In genomic region chr1:68600049-68600661, GRCh38 we compare ENCODE assay signal across 9 cellular contexts.
DNase-seq lines count a peak whose midpoint lies in the region; ATAC-seq, FAIRE-seq and TF ChIP-seq lines count a peak whose summit lies in the region.
"Had no signal": no experiment of that assay in that cellular context is flagged by ENCODE, and none has a peak within 500 bp of the region (broad histone marks: within the 10 kb centered on the region; RNA-seq: fewer than 3 reads in every experiment).

No MANE protein-coding gene starts in this region.

- peak; percentile 36 for TF ChIP-seq CTCF in AG04449 (IDR thresholded peaks at IDR 0.05; ENCODE audit: insufficient read depth, low read length, missing control alignments)

- WGBS in GM23248 (ENCODE audit: low coverage in 1 of 2, low lambda C conversion rate in 2 of 2, missing lambda C conversion rate in 2 of 2), 2 experiments = 32 to 38% methylated on average over 5 of the region's 5 CpGs

- H3K9ac ChIP-seq in GM23248 = no peak overlapping the region

- H3K4me1 ChIP-seq in GM23248 (ENCODE audit: insufficient read depth) = no peaks in the 10 kb centered on the region

- H4K20me1 ChIP-seq in GM23248 (ENCODE audit: insufficient read depth) = no peaks in the 10 kb centered on the region

- H3K27ac Mint-ChIP-seq in stimulated activated naive CD8-positive, alpha-beta T cell treated with anti-CD3 and anti-CD28 coated beads, Interleukin-15, amount 100 ng/mL, for 72 hours = no peak overlapping the region

- H2AFZ ChIP-seq in GM23248 = no peak overlapping the region

- no peak overlapping the region for H3K4me2 ChIP-seq in GM23248 (ENCODE audit: unreplicated experiment)

- no peak for ATAC-seq in stimulated activated naive CD8-positive, alpha-beta T cell treated with anti-CD3 and anti-CD28 coated beads, Interleukin-15, amount 100 ng/mL, for 72 hours

- H3K27me3 ChIP-seq in GM23248 (replicated peaks; ENCODE audit: insufficient read depth) = no peaks in the 10 kb centered on the region
- H3K27me3 ChIP-seq: neutrophil had no signal

- no peaks in the 10 kb centered on the region for H3K79me2 ChIP-seq in GM23248 (ENCODE audit: insufficient read depth)

- H3K9me3 Mint-ChIP-seq in stimulated activated naive CD8-positive, alpha-beta T cell treated with anti-CD3 and anti-CD28 coated beads, Interleukin-15, amount 100 ng/mL, for 72 hours = peaks cover 0 to 6% of the 10 kb centered on the region in 2 donors

- no peaks in the 10 kb centered on the region for H3K4me1 Mint-ChIP-seq in stimulated activated naive CD8-positive, alpha-beta T cell treated with anti-CD3 and anti-CD28 coated beads, Interleukin-15, amount 100 ng/mL, for 72 hours

- no peaks in the 10 kb centered on the region for H3K9me3 ChIP-seq in GM23248 (ENCODE audit: low read depth)
- H3K9me3 ChIP-seq: neutrophil had no signal

- no peak overlapping the region for H3K4me3 ChIP-seq in AG04449 (ENCODE audit: low read depth, low read length)
- H3K4me3 ChIP-seq in GM23248 = no peak overlapping the region

- H3K4me3 Mint-ChIP-seq in stimulated activated naive CD8-positive, alpha-beta T cell treated with anti-CD3 and anti-CD28 coated beads, Interleukin-15, amount 100 ng/mL, for 72 hours = no peak overlapping the region

- no peak for FAIRE-seq in GM12891 (lab: Jason Lieb, UNC)

- TF ChIP-seq POLR2A in GM12891 (IDR thresholded peaks at IDR 0.05; ENCODE audit: low read depth, low read length) = no peak

- H3K9me2 ChIP-seq in GM23248 (ENCODE audit: insufficient read depth) = no peaks in the 10 kb centered on the region

- CTCF ChIA-PET in AG04449 (lab: Yijun Ruan, JAX) = no interaction called here

- H3K36me3 ChIP-seq in GM23248 (ENCODE audit: low read depth) = no peaks in the 10 kb centered on the region
- H3K36me3 ChIP-seq: neutrophil had no signal

- H3F3A ChIP-seq in GM23248 (ENCODE audit: insufficient read depth) = no peaks in the 10 kb centered on the region

- in situ Hi-C loops in GM23248 (cut with MboI) = no loop called here

- no peaks in the 10 kb centered on the region for H3K27me3 Mint-ChIP-seq in stimulated activated naive CD8-positive, alpha-beta T cell treated with anti-CD3 and anti-CD28 coated beads, Interleukin-15, amount 100 ng/mL, for 72 hours

- DNase-seq in AG04449 (ENCODE audit: low read depth, low spot score) (no peak), GM23248 (peak; percentile 40), SK-N-DZ (ENCODE audit: low spot score) (peak; percentile 4), iPS DF 4.7 (ENCODE audit: extremely low read depth, low spot score) (peak; percentile 78), GM12891 (ENCODE audit: insufficient read length, low spot score) (no peak), HK-2 (ENCODE audit: unreplicated experiment) (no peak)
- no peak for DNase-seq in NK-92 treated with Interleukin-12 subunit alpha and Interleukin-12 subunit beta, amount 100 ng/mL, for 24 hours (lab: John Stamatoyannopoulos, UW)
- no peak for DNase-seq in stimulated activated naive CD8-positive, alpha-beta T cell treated with anti-CD3 and anti-CD28 coated beads, Interleukin-15, amount 100 ng/mL, for 72 hours

- H3K27ac ChIP-seq in GM23248 = no peak overlapping the region
- H3K27ac ChIP-seq: neutrophil had no signal

- POLR2A ChIA-PET in AG04449 (lab: Yijun Ruan, JAX) = no interaction called here

TF ChIP-seq in GM12891, 5 proteins besides CTCF, POLR2A, EP300 and RAD21:
- TF ChIP-seq POLR2AphosphoS5 (IDR thresholded peaks at IDR 0.05; ENCODE audit: low read depth, low read length) (no peak), PAX5 (IDR thresholded peaks at IDR 0.05; ENCODE audit: insufficient read depth, low read length, severe bottlenecking) (no peak), SPI1 (IDR thresholded peaks at IDR 0.05; ENCODE audit: low read depth, low read length) (no peak), POU2F2 (IDR thresholded peaks at IDR 0.05; ENCODE audit: low read depth, low read length) (no peak), TAF1 (IDR thresholded peaks at IDR 0.05; ENCODE audit: low read depth, low read length) (no peak)

Comparison
In these comparisons a context has a peak if more than half of its experiments do, and no peak if none do; other contexts are left out.
1. DNase-seq: peak in GM23248 (single experiment), SK-N-DZ (single experiment) and iPS DF 4.7 (single experiment); none in AG04449 (single experiment), NK-92 treated with Interleukin-12 subunit alpha and Interleukin-12 subunit beta, amount 100 ng/mL, for 24 hours (single experiment), GM12891 (single experiment), HK-2 (single experiment) and stimulated activated naive CD8-positive, alpha-beta T cell treated with anti-CD3 and anti-CD28 coated beads, Interleukin-15, amount 100 ng/mL, for 72 hours (0 of 2).